Comparison of ENCODE assay signal across 1 cellular context in genomic region chr12:57270966-57271470, GRCh38.
TF ChIP-seq lines count a peak whose summit lies in the region.

No MANE protein-coding gene starts in this region.

TF ChIP-seq in endothelial cell of umbilical vein, 7 proteins besides CTCF, POLR2A, EP300 and RAD21:
- TF ChIP-seq POLR2AphosphoS5 (IDR thresholded peaks at IDR 0.05; ENCODE audit: insufficient read depth, low read depth, low read length): no peak
- no peak for TF ChIP-seq GATA2 (IDR thresholded peaks at IDR 0.05; ENCODE audit: insufficient read depth, insufficient read length, low read depth, low read length)
- TF ChIP-seq JUN (IDR thresholded peaks at IDR 0.05; ENCODE audit: borderline replicate concordance, insufficient read depth, insufficient read length, low read depth): no peak
- TF ChIP-seq FOS (IDR thresholded peaks at IDR 0.05; ENCODE audit: borderline replicate concordance, insufficient read depth, low read length): no peak
- TF ChIP-seq MAX (IDR thresholded peaks at IDR 0.05; ENCODE audit: insufficient read depth, insufficient read length): no peak
- no peak for TF ChIP-seq MYC (IDR thresholded peaks at IDR 0.05; ENCODE audit: low read depth, low read length)
- TF ChIP-seq EZH2 (IDR thresholded peaks at IDR 0.05; ENCODE audit: borderline replicate concordance, low read depth, low read length, severe bottlenecking): no peak
